ENCODE assay signal across 1 cellular context in genomic region chr18:39053569-39053968, GRCh38.
TF ChIP-seq lines count a peak whose summit lies in the region.

No MANE protein-coding gene starts in this region.

TF ChIP-seq in H1, 55 proteins besides CTCF, POLR2A, EP300 and RAD21 (continued from another document):
- TF ChIP-seq SP4 (IDR thresholded peaks at IDR 0.05; ENCODE audit: low read length) (no peak), HDAC6 (IDR thresholded peaks at IDR 0.05; ENCODE audit: low read depth, low read length) (no peak), NANOG (IDR thresholded peaks at IDR 0.05; ENCODE audit: insufficient read depth, low read depth, low read length, poor library complexity, severe bottlenecking) (no peak), CHD7 (IDR thresholded peaks at IDR 0.05; ENCODE audit: insufficient replicate concordance, low read length) (no peak), KDM4A (IDR thresholded peaks at IDR 0.05; ENCODE audit: low read depth, low read length, severe bottlenecking) (no peak), TBP (IDR thresholded peaks at IDR 0.05; ENCODE audit: low read depth, low read length) (no peak), CEBPB (IDR thresholded peaks at IDR 0.05; ENCODE audit: low read depth, low read length) (no peak), TCF12 (IDR thresholded peaks at IDR 0.05; ENCODE audit: low read depth, low read length) (no peak), SP2 (IDR thresholded peaks at IDR 0.05; ENCODE audit: low read length) (no peak), BACH1 (IDR thresholded peaks at IDR 0.05; ENCODE audit: low read length) (no peak), RNF2 (IDR thresholded peaks at IDR 0.05; ENCODE audit: borderline replicate concordance, low read depth, low read length, missing control alignments, poor library complexity, severe bottlenecking) (no peak)
